8 cellular contexts compared by ENCODE assay signal in the genomic region with DNA sequence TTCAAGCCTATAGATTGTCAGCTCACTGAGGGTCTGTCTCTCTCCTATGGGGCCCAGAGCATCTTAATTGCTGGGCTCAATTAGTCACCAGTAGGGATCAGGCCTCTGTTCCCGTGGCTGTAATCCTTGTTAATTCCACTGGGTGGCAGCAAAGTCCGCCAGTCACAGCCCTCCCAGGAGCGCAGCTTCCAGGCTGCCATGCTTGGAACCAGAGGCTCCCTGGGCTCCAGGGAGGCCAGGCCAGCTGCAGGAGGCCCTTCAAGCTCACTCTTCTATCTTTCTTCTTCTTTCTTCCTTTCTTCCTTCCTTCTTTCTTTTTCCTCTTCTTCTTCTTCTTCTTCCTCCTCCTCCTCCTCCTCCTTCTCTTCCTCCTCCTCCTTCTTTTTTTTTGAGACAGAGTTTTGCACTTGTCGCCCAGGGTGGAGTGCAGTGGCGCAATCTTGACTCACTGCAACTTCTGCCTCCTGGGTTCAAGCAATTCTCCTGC. TPM values are rescaled to one million over a fixed set of nuclear protein-coding genes. Genes with fewer than 3 reads are reported as not detected.
A peak's percentile ranks its signal among the peaks of the same experiment; 100 is the strongest.
DNase-seq lines count a peak whose midpoint lies in the region; ATAC-seq and TF ChIP-seq lines count a peak whose summit lies in the region.

No MANE protein-coding gene starts in this region.

- no peaks in the 10 kb centered on the region for H3K9me3 ChIP-seq in psoas muscle

- H3K9me3 Mint-ChIP-seq in activated naive CD4-positive, alpha-beta T cell treated with anti-CD3 and anti-CD28 coated beads, Interleukin-2, amount 50 U/mL, for 72 hours, result no peaks in the 10 kb centered on the region

- no peak overlapping the region for H3K27ac ChIP-seq in psoas muscle

- no peak overlapping the region for H3K27ac Mint-ChIP-seq in activated naive CD4-positive, alpha-beta T cell treated with anti-CD3 and anti-CD28 coated beads, Interleukin-2, amount 50 U/mL, for 72 hours

- H3K4me1 ChIP-seq in psoas muscle, result peaks cover 8% of the 10 kb centered on the region

- H3K27me3 ChIP-seq in psoas muscle (ENCODE audit: insufficient read depth in 3 of 3, low read length in 2 of 3), result no peaks in the 10 kb centered on the region

- TF ChIP-seq CTCF in psoas muscle (IDR thresholded peaks at IDR 0.05), result peak; percentile 96

- no peaks in the 10 kb centered on the region for H3K36me3 Mint-ChIP-seq in activated naive CD4-positive, alpha-beta T cell treated with anti-CD3 and anti-CD28 coated beads, Interleukin-2, amount 50 U/mL, for 72 hours

- intact Hi-C loops in Right ventricle myocardium superior (cut with DNase I) (loop anchor here (1.0 kb wide), 1 partner anchor 66 kb away; no protein-coding TSS in a partner anchor), psoas muscle (cut with DNase I) (loop anchor here (1.0 kb wide), 1 partner anchor 66 kb away; no protein-coding TSS in a partner anchor)

- DNase-seq in AG08395 (ENCODE audit: low spot score) (peak; percentile 92), NCI-H1092 (lab: John Stamatoyannopoulos, UW) (peak; percentile 58), SKM-1 treated with dmso at 0.1 percent for 144 hours (lab: John Stamatoyannopoulos, UW; ENCODE audit: unreplicated experiment) (peak; percentile 80), Right ventricle myocardium superior (peak; percentile 82), psoas muscle (peak; percentile 78 to 86)
- DNase-seq in activated naive CD4-positive, alpha-beta T cell treated with anti-CD3 and anti-CD28 coated beads, Interleukin-2, amount 50 U/mL, for 72 hours (ENCODE audit: low spot score in 2 of 2), result peak; percentile 78

- ATAC-seq in GM19395 (IDR thresholded peaks at IDR 0.05; ENCODE audit: unreplicated experiment) (peak; percentile 56), Right ventricle myocardium superior (ENCODE audit: poor library complexity) (peak; percentile 91), psoas muscle (peak; percentile 92 to 99 (median 94)), HG03175 (IDR thresholded peaks at IDR 0.05; ENCODE audit: unreplicated experiment) (no peak)
- peak; percentile 99 to 100 for ATAC-seq in activated naive CD4-positive, alpha-beta T cell treated with anti-CD3 and anti-CD28 coated beads, Interleukin-2, amount 50 U/mL, for 72 hours

- no peak overlapping the region for H3K4me3 ChIP-seq in psoas muscle

- WGBS in psoas muscle, 3 donors, result 33 to 37% (median 34%) methylated on average over 5 of the region's 5 CpGs

- no peaks in the 10 kb centered on the region for H3K36me3 ChIP-seq in psoas muscle (ENCODE audit: insufficient read depth in 1 of 2, low read depth in 1 of 2)

RNA-seq across cellular contexts. Expression of a gene that starts 14.4 kb away (rescaled TPM):
- not detected for total RNA-seq in activated naive CD4-positive, alpha-beta T cell treated with anti-CD3 and anti-CD28 coated beads, Interleukin-2, amount 50 U/mL, for 72 hours
- 55.4 TPM for total RNA-seq in Right ventricle myocardium superior
- total RNA-seq in psoas muscle, result 10 to 100 TPM in 3 of 4 donors, not detected in 1; 12.8 to 34.0 (median 13.9) TPM
- not detected for polyA plus RNA-seq in psoas muscle

RNA-seq across cellular contexts. Expression of a gene that starts 23.1 kb away (rescaled TPM):
- not detected for total RNA-seq in activated naive CD4-positive, alpha-beta T cell treated with anti-CD3 and anti-CD28 coated beads, Interleukin-2, amount 50 U/mL, for 72 hours
- total RNA-seq in Right ventricle myocardium superior (not detected), psoas muscle (not detected)
- not detected for polyA plus RNA-seq in psoas muscle

RNA-seq across cellular contexts. Expression of a gene that starts 32.2 kb away (rescaled TPM):
- 10 to 100 TPM; 12.1 to 24.7 TPM for total RNA-seq in activated naive CD4-positive, alpha-beta T cell treated with anti-CD3 and anti-CD28 coated beads, Interleukin-2, amount 50 U/mL, for 72 hours
- total RNA-seq in Right ventricle myocardium superior (4.4 TPM), psoas muscle (1 to 10 TPM; 3.2 to 6.3 (median 4.5) TPM)
- polyA plus RNA-seq in psoas muscle, result 1 to 10 TPM; 2.8 to 4.3 (median 3.3) TPM

RNA-seq across cellular contexts. Expression of a gene that starts 58.9 kb away (rescaled TPM):
- total RNA-seq in activated naive CD4-positive, alpha-beta T cell treated with anti-CD3 and anti-CD28 coated beads, Interleukin-2, amount 50 U/mL, for 72 hours, result not detected
- 0.40 TPM for total RNA-seq in Right ventricle myocardium superior
- total RNA-seq in psoas muscle, result not detected
- polyA plus RNA-seq in psoas muscle, result not detected
